Comparison of ENCODE assay signal across 33 cellular contexts in the genomic region with DNA sequence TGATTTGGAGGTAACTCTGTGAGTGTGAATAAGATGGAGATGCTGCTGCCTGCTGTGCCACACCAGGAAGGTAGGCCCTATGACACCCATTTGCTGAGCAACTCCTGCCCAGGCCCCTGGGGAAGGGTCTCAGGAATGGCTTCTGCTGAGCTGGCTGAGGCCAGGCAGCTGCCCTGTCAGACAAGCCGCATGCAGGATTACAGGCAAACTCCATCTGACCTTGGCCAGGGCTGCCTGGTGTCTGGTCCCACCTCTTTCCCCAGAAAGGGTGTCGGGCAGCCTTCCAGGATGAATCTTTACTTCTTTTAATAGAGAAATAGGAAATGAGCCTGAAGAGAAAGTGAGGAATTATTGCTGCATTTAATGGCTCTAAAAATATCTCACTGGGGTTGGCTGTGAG.
"Had no signal": no experiment of that assay in that cellular context is flagged by ENCODE, and none has a peak within 500 bp of the region (broad histone marks: within the 10 kb centered on the region; RNA-seq: fewer than 3 reads in every experiment).

No MANE protein-coding gene starts in this region.

- H3K27ac ChIP-seq: adrenal gland, body of pancreas, brain microvascular endothelial cell, breast epithelium, VCaP had no signal

- H3K9me3 ChIP-seq: adrenal gland, body of pancreas, breast epithelium had no signal

- H3K4me1 ChIP-seq: adrenal gland, body of pancreas, breast epithelium had no signal

- H3K27me3 ChIP-seq: adrenal gland, body of pancreas, brain microvascular endothelial cell, breast epithelium had no signal

- DNase-seq: activated B cell treated with CpG ODN at 0.5 μM for 24 hours; activated CD4-positive, alpha-beta memory T cell treated with anti-CD3 and anti-CD28 coated beads for 36 hours; activated CD4-positive, alpha-beta T cell treated with anti-CD3 and anti-CD28 coated beads for 4 hours; activated CD4-positive, alpha-beta T cell treated with anti-CD3 and anti-CD28 coated beads, Interleukin-2, amount 10 ng/mL, durations not matched to agents 24 days and 14 days; activated CD4-positive, alpha-beta T cell treated with anti-CD3 and anti-CD28 coated beads, Interleukin-2, amount 50 U/mL, for 1 hour; activated CD4-positive, alpha-beta T cell treated with anti-CD3 and anti-CD28 coated beads, Interleukin-2, amount 50 U/mL, for 4 hours; activated CD4-positive, CD25-positive, alpha-beta regulatory T cell treated with anti-CD3 and anti-CD28 coated beads, Interleukin-2, amount 50 U/mL, for 72 hours; activated CD8-positive, alpha-beta memory T cell treated with anti-CD3 and anti-CD28 coated beads, Interleukin-2, amount 50 U/mL, for 4 hours; activated CD8-positive, alpha-beta T cell treated with anti-CD3 and anti-CD28 coated beads for 36 hours; activated effector memory CD4-positive, alpha-beta T cell treated with anti-CD3 and anti-CD28 coated beads, Interleukin-2, amount 50 U/mL, for 16 hours; activated gamma-delta T cell treated with Interleukin-2 at 50 U/mL for 16 hours; activated naive CD4-positive, alpha-beta T cell; activated naive CD4-positive, alpha-beta T cell treated with anti-CD3 and anti-CD28 coated beads for 36 hours; activated naive CD4-positive, alpha-beta T cell treated with anti-CD3 and anti-CD28 coated beads, Interleukin-2, amount 50 U/mL, for 16 hours; activated naive CD8-positive, alpha-beta T cell treated with anti-CD3 and anti-CD28 coated beads for 36 hours; activated T-cell treated with anti-CD3 and anti-CD28 coated beads for 4 hours; activated T-cell treated with anti-CD3 and anti-CD28 coated beads, Interleukin-2, amount 50 U/mL, for 1 hour; activated T-cell treated with anti-CD3 and anti-CD28 coated beads, Interleukin-2, amount 50 U/mL, for 4 hours; activated T-cell treated with anti-CD3 and anti-CD28 coated beads, Interleukin-2, amount 50 U/mL, for 72 hours; amniotic stem cell; aorta; body of pancreas; brain microvascular endothelial cell; caudate nucleus; cerebellar nuclear complex; T-helper 1 cell; T-helper 2 cell; T-helper 9 cell had no signal

- ATAC-seq: activated CD8-positive, alpha-beta T cell treated with anti-CD3 and anti-CD28 coated beads for 36 hours; activated naive CD4-positive, alpha-beta T cell treated with anti-CD3 and anti-CD28 coated beads, Interleukin-2, amount 50 U/mL, for 72 hours; activated T-cell treated with anti-CD3 and anti-CD28 coated beads, Interleukin-2, amount 50 U/mL, for 4 hours; activated T-cell treated with anti-CD3 and anti-CD28 coated beads, Interleukin-2, amount 50 U/mL, for 72 hours; activated T-helper 17 cell treated with anti-CD3 and anti-CD28 coated beads, Interleukin-2, amount 50 U/mL, for 72 hours; body of pancreas had no signal

- H3K36me3 ChIP-seq: adrenal gland, brain microvascular endothelial cell, breast epithelium had no signal

- H3K4me3 ChIP-seq: adrenal gland, body of pancreas, breast epithelium had no signal
